In the genomic region with DNA sequence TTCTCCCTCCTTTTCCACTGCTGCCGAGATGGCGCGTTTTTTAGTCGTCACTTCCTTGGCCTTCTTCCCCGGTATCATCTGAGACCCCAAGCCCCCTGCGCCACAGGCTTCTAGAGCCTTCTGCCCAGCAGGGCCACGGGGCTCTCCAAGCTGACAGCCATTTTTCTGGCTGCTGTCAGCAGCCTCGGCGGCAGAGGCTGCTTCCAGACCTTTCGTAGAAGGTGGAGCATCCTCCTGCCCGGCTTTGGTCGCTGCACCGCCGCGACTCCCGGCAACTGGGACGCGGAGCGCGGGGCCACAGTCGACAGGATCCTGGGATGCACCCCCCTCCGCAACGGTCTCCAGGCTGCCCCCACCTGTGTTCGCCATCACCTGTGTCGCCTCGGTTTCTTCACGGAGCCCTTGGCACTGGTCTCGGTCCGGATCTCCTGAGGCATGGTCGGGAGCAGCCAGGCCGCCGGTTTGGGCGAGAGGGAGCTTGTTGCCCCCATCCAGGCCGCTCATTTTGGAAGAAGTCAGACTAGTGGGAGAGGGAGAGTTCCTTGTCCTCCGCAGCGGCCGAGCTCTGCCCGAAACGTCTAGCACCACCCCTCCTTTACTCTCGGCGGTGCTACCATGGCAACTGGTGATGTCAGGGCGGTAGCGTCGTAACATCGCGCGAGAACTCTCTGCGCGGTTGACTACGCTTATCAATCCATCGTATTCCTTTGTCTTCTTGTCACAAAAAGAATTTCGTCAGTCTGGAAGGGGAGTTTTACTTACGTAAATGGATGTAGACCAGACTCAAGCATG, we compare ENCODE assay signal across 1 cellular context.
TF ChIP-seq lines count a peak whose summit lies in the region.

TSS of gene TSPYL4 (minus strand) at position 571 of the 792 bp plus-strand sequence. CDS start at position 504, 67 bp downstream.

TF ChIP-seq in HEK293, 187 proteins besides CTCF, POLR2A, EP300 and RAD21 (continued from another document and continues in another):
- TF ChIP-seq, protein P1, sequence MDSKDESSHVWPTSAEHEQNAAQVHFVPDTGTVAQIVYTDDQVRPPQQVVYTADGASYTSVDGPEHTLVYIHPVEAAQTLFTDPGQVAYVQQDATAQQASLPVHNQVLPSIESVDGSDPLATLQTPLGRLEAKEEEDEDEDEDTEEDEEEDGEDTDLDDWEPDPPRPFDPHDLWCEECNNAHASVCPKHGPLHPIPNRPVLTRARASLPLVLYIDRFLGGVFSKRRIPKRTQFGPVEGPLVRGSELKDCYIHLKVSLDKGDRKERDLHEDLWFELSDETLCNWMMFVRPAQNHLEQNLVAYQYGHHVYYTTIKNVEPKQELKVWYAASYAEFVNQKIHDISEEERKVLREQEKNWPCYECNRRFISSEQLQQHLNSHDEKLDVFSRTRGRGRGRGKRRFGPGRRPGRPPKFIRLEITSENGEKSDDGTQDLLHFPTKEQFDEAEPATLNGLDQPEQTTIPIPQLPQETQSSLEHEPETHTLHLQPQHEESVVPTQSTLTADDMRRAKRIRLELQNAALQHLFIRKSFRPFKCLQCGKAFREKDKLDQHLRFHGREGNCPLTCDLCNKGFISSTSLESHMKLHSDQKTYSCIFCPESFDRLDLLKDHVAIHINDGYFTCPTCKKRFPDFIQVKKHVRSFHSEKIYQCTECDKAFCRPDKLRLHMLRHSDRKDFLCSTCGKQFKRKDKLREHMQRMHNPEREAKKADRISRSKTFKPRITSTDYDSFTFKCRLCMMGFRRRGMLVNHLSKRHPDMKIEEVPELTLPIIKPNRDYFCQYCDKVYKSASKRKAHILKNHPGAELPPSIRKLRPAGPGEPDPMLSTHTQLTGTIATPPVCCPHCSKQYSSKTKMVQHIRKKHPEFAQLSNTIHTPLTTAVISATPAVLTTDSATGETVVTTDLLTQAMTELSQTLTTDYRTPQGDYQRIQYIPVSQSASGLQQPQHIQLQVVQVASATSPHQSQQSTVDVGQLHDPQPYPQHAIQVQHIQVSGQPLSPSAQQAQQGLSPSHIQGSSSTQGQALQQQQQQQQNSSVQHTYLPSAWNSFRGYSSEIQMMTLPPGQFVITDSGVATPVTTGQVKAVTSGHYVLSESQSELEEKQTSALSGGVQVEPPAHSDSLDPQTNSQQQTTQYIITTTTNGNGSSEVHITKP (tag by site-specific recombination; IDR thresholded peaks at IDR 0.05) = 0 out of 2 replicates have a peak, but pooled peaks have one; percentile 41
- TF ChIP-seq, protein P2, sequence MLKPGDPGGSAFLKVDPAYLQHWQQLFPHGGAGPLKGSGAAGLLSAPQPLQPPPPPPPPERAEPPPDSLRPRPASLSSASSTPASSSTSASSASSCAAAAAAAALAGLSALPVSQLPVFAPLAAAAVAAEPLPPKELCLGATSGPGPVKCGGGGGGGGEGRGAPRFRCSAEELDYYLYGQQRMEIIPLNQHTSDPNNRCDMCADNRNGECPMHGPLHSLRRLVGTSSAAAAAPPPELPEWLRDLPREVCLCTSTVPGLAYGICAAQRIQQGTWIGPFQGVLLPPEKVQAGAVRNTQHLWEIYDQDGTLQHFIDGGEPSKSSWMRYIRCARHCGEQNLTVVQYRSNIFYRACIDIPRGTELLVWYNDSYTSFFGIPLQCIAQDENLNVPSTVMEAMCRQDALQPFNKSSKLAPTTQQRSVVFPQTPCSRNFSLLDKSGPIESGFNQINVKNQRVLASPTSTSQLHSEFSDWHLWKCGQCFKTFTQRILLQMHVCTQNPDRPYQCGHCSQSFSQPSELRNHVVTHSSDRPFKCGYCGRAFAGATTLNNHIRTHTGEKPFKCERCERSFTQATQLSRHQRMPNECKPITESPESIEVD (tag by site-specific recombination; IDR thresholded peaks at IDR 0.05) = peak; percentile 78
- no peak for TF ChIP-seq ZNF223 (tag by site-specific recombination; IDR thresholded peaks at IDR 0.05)
- TF ChIP-seq ZNF518A (tag by site-specific recombination; conservative IDR thresholded peaks at IDR 0.05; ENCODE audit: low read depth) = no peak
- peak; percentile 77 for TF ChIP-seq ZXDB (tag by site-specific recombination; IDR thresholded peaks at IDR 0.05)
- TF ChIP-seq ZNF571 (tag by site-specific recombination; IDR thresholded peaks at IDR 0.05) = no peak
- no peak for TF ChIP-seq ZNF776 (tag by site-specific recombination; IDR thresholded peaks at IDR 0.05; ENCODE audit: borderline replicate concordance)
- TF ChIP-seq, protein P3, sequence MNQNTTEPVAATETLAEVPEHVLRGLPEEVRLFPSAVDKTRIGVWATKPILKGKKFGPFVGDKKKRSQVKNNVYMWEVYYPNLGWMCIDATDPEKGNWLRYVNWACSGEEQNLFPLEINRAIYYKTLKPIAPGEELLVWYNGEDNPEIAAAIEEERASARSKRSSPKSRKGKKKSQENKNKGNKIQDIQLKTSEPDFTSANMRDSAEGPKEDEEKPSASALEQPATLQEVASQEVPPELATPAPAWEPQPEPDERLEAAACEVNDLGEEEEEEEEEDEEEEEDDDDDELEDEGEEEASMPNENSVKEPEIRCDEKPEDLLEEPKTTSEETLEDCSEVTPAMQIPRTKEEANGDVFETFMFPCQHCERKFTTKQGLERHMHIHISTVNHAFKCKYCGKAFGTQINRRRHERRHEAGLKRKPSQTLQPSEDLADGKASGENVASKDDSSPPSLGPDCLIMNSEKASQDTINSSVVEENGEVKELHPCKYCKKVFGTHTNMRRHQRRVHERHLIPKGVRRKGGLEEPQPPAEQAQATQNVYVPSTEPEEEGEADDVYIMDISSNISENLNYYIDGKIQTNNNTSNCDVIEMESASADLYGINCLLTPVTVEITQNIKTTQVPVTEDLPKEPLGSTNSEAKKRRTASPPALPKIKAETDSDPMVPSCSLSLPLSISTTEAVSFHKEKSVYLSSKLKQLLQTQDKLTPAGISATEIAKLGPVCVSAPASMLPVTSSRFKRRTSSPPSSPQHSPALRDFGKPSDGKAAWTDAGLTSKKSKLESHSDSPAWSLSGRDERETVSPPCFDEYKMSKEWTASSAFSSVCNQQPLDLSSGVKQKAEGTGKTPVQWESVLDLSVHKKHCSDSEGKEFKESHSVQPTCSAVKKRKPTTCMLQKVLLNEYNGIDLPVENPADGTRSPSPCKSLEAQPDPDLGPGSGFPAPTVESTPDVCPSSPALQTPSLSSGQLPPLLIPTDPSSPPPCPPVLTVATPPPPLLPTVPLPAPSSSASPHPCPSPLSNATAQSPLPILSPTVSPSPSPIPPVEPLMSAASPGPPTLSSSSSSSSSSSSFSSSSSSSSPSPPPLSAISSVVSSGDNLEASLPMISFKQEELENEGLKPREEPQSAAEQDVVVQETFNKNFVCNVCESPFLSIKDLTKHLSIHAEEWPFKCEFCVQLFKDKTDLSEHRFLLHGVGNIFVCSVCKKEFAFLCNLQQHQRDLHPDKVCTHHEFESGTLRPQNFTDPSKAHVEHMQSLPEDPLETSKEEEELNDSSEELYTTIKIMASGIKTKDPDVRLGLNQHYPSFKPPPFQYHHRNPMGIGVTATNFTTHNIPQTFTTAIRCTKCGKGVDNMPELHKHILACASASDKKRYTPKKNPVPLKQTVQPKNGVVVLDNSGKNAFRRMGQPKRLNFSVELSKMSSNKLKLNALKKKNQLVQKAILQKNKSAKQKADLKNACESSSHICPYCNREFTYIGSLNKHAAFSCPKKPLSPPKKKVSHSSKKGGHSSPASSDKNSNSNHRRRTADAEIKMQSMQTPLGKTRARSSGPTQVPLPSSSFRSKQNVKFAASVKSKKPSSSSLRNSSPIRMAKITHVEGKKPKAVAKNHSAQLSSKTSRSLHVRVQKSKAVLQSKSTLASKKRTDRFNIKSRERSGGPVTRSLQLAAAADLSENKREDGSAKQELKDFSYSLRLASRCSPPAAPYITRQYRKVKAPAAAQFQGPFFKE (tag by site-specific recombination; IDR thresholded peaks at IDR 0.05; ENCODE audit: borderline replicate concordance) = no peak
- TF ChIP-seq, protein P4, sequence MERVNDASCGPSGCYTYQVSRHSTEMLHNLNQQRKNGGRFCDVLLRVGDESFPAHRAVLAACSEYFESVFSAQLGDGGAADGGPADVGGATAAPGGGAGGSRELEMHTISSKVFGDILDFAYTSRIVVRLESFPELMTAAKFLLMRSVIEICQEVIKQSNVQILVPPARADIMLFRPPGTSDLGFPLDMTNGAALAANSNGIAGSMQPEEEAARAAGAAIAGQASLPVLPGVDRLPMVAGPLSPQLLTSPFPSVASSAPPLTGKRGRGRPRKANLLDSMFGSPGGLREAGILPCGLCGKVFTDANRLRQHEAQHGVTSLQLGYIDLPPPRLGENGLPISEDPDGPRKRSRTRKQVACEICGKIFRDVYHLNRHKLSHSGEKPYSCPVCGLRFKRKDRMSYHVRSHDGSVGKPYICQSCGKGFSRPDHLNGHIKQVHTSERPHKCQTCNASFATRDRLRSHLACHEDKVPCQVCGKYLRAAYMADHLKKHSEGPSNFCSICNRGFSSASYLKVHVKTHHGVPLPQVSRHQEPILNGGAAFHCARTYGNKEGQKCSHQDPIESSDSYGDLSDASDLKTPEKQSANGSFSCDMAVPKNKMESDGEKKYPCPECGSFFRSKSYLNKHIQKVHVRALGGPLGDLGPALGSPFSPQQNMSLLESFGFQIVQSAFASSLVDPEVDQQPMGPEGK (tag by site-specific recombination; IDR thresholded peaks at IDR 0.05) = no peak; the same call in none of the 2 replicates
- peak; percentile 27 for TF ChIP-seq ZNF394 (tag by site-specific recombination; IDR thresholded peaks at IDR 0.05; ENCODE audit: borderline replicate concordance)
- TF ChIP-seq ZNF529 (tag by site-specific recombination; IDR thresholded peaks at IDR 0.05; ENCODE audit: insufficient replicate concordance) = no peak
- TF ChIP-seq ZNF18 (tag by site-specific recombination; IDR thresholded peaks at IDR 0.05) = no peak
- TF ChIP-seq ZBTB44 (tag by site-specific recombination; IDR thresholded peaks at IDR 0.05) = no peak
- 0 out of 2 replicates have a peak, but pooled peaks have one; percentile 24 for TF ChIP-seq GLI4 (tag by site-specific recombination; IDR thresholded peaks at IDR 0.05)
